In genomic region chr17:41959336-41960095, GRCh38 we compare ENCODE assay signal across 1 cellular context.
TF ChIP-seq lines count a peak whose summit lies in the region.

No MANE protein-coding gene starts in this region.

TF ChIP-seq in HepG2, 621 proteins besides CTCF, POLR2A, EP300 and RAD21 (continued from another document and continues in another):
- no peak for TF ChIP-seq ZNF414 (CRISPR knock-in tag; IDR thresholded peaks at IDR 0.05)
- TF ChIP-seq TOE1 (CRISPR knock-in tag; IDR thresholded peaks at IDR 0.05), result no peak
- no peak for TF ChIP-seq ZNF274 (CRISPR knock-in tag; IDR thresholded peaks at IDR 0.05)
- no peak for TF ChIP-seq TSC22D2 (CRISPR knock-in tag; IDR thresholded peaks at IDR 0.05; ENCODE audit: borderline replicate concordance)
- peak; percentile 66; the same call in 1 of the 2 replicates for TF ChIP-seq THAP11 (CRISPR knock-in tag; IDR thresholded peaks at IDR 0.05)
- no peak for TF ChIP-seq ELF3 (CRISPR knock-in tag; IDR thresholded peaks at IDR 0.05)
- 0 out of 2 replicates have a peak, but pooled peaks have one; percentile 34 for TF ChIP-seq ZNF724P (CRISPR knock-in tag; IDR thresholded peaks at IDR 0.05; ENCODE audit: borderline replicate concordance)
- TF ChIP-seq KLF15 (CRISPR knock-in tag; IDR thresholded peaks at IDR 0.05; ENCODE audit: borderline replicate concordance), result no peak
- 0 out of 2 replicates have a peak, but pooled peaks have one; percentile 27 for TF ChIP-seq ZNF709 (CRISPR knock-in tag; IDR thresholded peaks at IDR 0.05)
- peak; percentile 58; the same call in 1 of the 2 replicates for TF ChIP-seq ZC3H13 (CRISPR knock-in tag; IDR thresholded peaks at IDR 0.05)
- no peak for TF ChIP-seq CBFB (CRISPR knock-in tag; IDR thresholded peaks at IDR 0.05)
- TF ChIP-seq LBX2 (CRISPR knock-in tag; IDR thresholded peaks at IDR 0.05; ENCODE audit: borderline replicate concordance), result no peak
- no peak for TF ChIP-seq PRPF4 (IDR thresholded peaks at IDR 0.05; ENCODE audit: low read depth, low read length, poor library complexity, severe bottlenecking)
- TF ChIP-seq ZNF576 (CRISPR knock-in tag; IDR thresholded peaks at IDR 0.05), result no peak
- TF ChIP-seq ZNF674 (CRISPR knock-in tag; IDR thresholded peaks at IDR 0.05; ENCODE audit: low read depth), result no peak; the same call in 1 of the 2 replicates
- no peak for TF ChIP-seq HOXA7 (CRISPR knock-in tag; IDR thresholded peaks at IDR 0.05)
- TF ChIP-seq ZNF430 (CRISPR knock-in tag; IDR thresholded peaks at IDR 0.05), result peak; percentile 65; the same call in 1 of the 2 replicates
- TF ChIP-seq ZNF234 (CRISPR knock-in tag; conservative IDR thresholded peaks at IDR 0.05), result no peak
- TF ChIP-seq CHCHD3 (CRISPR knock-in tag; IDR thresholded peaks at IDR 0.05), result no peak
- TF ChIP-seq ZNF839 (CRISPR knock-in tag; IDR thresholded peaks at IDR 0.05; ENCODE audit: borderline replicate concordance), result no peak
- TF ChIP-seq FLYWCH1 (CRISPR knock-in tag; IDR thresholded peaks at IDR 0.05), result no peak
- TF ChIP-seq ZBTB40 (IDR thresholded peaks at IDR 0.05), result no peak
- TF ChIP-seq ZBTB40 (CRISPR knock-in tag; IDR thresholded peaks at IDR 0.05), result 0 out of 2 replicates have a peak, but pooled peaks have one; percentile 56
- no peak for TF ChIP-seq CSRNP2 (CRISPR knock-in tag; conservative IDR thresholded peaks at IDR 0.05; ENCODE audit: low read depth)
- TF ChIP-seq MAZ (IDR thresholded peaks at IDR 0.05; ENCODE audit: borderline replicate concordance, low read depth, low read length), result no peak
- TF ChIP-seq MAZ (CRISPR knock-in tag; IDR thresholded peaks at IDR 0.05; ENCODE audit: low read depth), result peak; percentile 78; the same call in 1 of the 2 replicates
- TF ChIP-seq RNF219 (CRISPR knock-in tag; IDR thresholded peaks at IDR 0.05), result no peak
- TF ChIP-seq TCF7 (IDR thresholded peaks at IDR 0.05; ENCODE audit: low read depth), result no peak
- TF ChIP-seq KDM2A (CRISPR knock-in tag; IDR thresholded peaks at IDR 0.05; ENCODE audit: borderline replicate concordance, low read depth), result peak; percentile 35; the same call in 1 of the 2 replicates
- no peak for TF ChIP-seq PHB2 (IDR thresholded peaks at IDR 0.05; ENCODE audit: partially characterized antibody)
- no peak for TF ChIP-seq ZNF441 (CRISPR knock-in tag; IDR thresholded peaks at IDR 0.05; ENCODE audit: borderline replicate concordance)
- peak; percentile 48 for TF ChIP-seq ZNF619 (CRISPR knock-in tag; IDR thresholded peaks at IDR 0.05)
- TF ChIP-seq ZNF569 (CRISPR knock-in tag; IDR thresholded peaks at IDR 0.05; ENCODE audit: borderline replicate concordance), result no peak
- no peak for TF ChIP-seq ZNF142 (CRISPR knock-in tag; IDR thresholded peaks at IDR 0.05)
- no peak for TF ChIP-seq ZNF800 (CRISPR knock-in tag; IDR thresholded peaks at IDR 0.05)
- no peak for TF ChIP-seq KDM1A (CRISPR knock-in tag; IDR thresholded peaks at IDR 0.05)
